Comparison of ENCODE assay signal across 17 cellular contexts in the genomic region with DNA sequence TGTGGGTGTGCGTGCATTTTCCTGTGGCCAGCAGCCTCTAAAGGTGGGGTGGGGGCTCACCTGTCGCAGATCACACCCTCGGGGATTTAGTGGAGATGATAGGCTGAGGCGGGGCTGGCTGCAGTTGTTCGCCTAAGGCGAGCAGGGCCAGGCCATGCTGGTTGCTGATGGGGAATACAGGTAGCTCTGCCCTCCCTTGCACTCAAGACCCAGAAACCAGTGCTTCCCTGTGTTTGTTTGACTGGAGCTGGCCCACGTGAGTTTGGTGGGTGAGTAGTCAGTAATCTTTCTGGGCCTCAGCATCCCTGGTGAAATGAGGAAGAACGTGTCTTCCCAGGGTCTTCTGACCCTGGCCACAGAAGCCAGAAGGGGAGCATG.
"Had no signal": no experiment of that assay in that cellular context is flagged by ENCODE, and none has a peak within 500 bp of the region (broad histone marks: within the 10 kb centered on the region; RNA-seq: fewer than 3 reads in every experiment).

No MANE protein-coding gene starts in this region.

- H2AFZ ChIP-seq: parathyroid adenoma had no signal

- H3K4me1 ChIP-seq: parathyroid adenoma, spleen, upper lobe of right lung had no signal

- H3K79me2 ChIP-seq: parathyroid adenoma had no signal

- H3K27ac ChIP-seq: brain microvascular endothelial cell, neutrophil, parathyroid adenoma, spleen, upper lobe of right lung had no signal

- ATAC-seq: activated CD8-positive, alpha-beta T cell treated with anti-CD3 and anti-CD28 coated beads, Interleukin-2, amount 10 ng/mL, durations not matched to agents 7 days and 5 days; naive thymus-derived CD8-positive, alpha-beta T cell; stimulated activated memory B cell treated with anti-CD40 and anti-IgM and Interleukin-4, amounts not matched to agents 10 μg/mL and 1 μg/mL and 100 μg/mL, for 72 hours had no signal

- H3K4me1 Mint-ChIP-seq: stimulated activated memory B cell treated with anti-CD40 and anti-IgM and Interleukin-4, amounts not matched to agents 10 μg/mL and 1 μg/mL and 100 μg/mL, for 72 hours had no signal

- H3K27me3 ChIP-seq: brain microvascular endothelial cell, spleen, upper lobe of right lung had no signal

- H3K9me3 ChIP-seq: neutrophil, spleen, upper lobe of right lung had no signal

- H3K4me3 Mint-ChIP-seq: activated CD4-positive, alpha-beta T cell treated with anti-CD3 and anti-CD28 coated beads, Interleukin-2, amount 10 ng/mL, durations not matched to agents 7 days and 5 days; activated naive CD8-positive, alpha-beta T cell; dendritic cell treated with granulocyte-macrophage colony-stimulating factor and Interleukin-4, amounts not matched to agents 40 ng/mL and 50 ng/mL, for 4 days; naive thymus-derived CD8-positive, alpha-beta T cell; stimulated activated memory B cell treated with anti-CD40 and anti-IgM and Interleukin-4, amounts not matched to agents 10 μg/mL and 1 μg/mL and 100 μg/mL, for 72 hours had no signal

- H3K4me3 ChIP-seq: spleen, upper lobe of right lung had no signal

- H3K9me3 Mint-ChIP-seq: activated CD4-positive, alpha-beta T cell treated with anti-CD3 and anti-CD28 coated beads, Interleukin-2, amount 10 ng/mL, durations not matched to agents 7 days and 5 days; dendritic cell treated with granulocyte-macrophage colony-stimulating factor and Interleukin-4, amounts not matched to agents 40 ng/mL and 50 ng/mL, for 4 days; naive thymus-derived CD8-positive, alpha-beta T cell; stimulated activated memory B cell treated with anti-CD40 and anti-IgM and Interleukin-4, amounts not matched to agents 10 μg/mL and 1 μg/mL and 100 μg/mL, for 72 hours had no signal

- H3K27ac Mint-ChIP-seq: activated CD8-positive, alpha-beta T cell treated with anti-CD3 and anti-CD28 coated beads, Interleukin-2, amount 10 ng/mL, durations not matched to agents 7 days and 5 days; activated naive CD8-positive, alpha-beta T cell; dendritic cell treated with granulocyte-macrophage colony-stimulating factor and Interleukin-4, amounts not matched to agents 40 ng/mL and 50 ng/mL, for 4 days; stimulated activated memory B cell treated with anti-CD40 and anti-IgM and Interleukin-4, amounts not matched to agents 10 μg/mL and 1 μg/mL and 100 μg/mL, for 72 hours had no signal

- DNase-seq: activated CD4-positive, alpha-beta T cell treated with anti-CD3 and anti-CD28 coated beads, Interleukin-2, amount 10 ng/mL, durations not matched to agents 7 days and 5 days; activated CD8-positive, alpha-beta memory T cell treated with anti-CD3 and anti-CD28 coated beads, Interleukin-2, amount 50 U/mL, for 4 hours; activated CD8-positive, alpha-beta T cell treated with anti-CD3 and anti-CD28 coated beads, Interleukin-2, amount 10 ng/mL, durations not matched to agents 7 days and 5 days; activated gamma-delta T cell treated with Interleukin-2 at 50 U/mL for 16 hours; brain microvascular endothelial cell; effector memory CD4-positive, alpha-beta T cell; mesendoderm; naive thymus-derived CD8-positive, alpha-beta T cell; spleen; stimulated activated CD4-positive, alpha-beta T cell treated with anti-CD3 and anti-CD28 coated beads, Interleukin-4, amount 100 ng/mL, for 4 hours; T-helper 1 cell; upper lobe of right lung had no signal

- H3K27me3 Mint-ChIP-seq: activated CD4-positive, alpha-beta T cell treated with anti-CD3 and anti-CD28 coated beads, Interleukin-2, amount 10 ng/mL, durations not matched to agents 7 days and 5 days; activated naive CD8-positive, alpha-beta T cell; naive thymus-derived CD8-positive, alpha-beta T cell; stimulated activated memory B cell treated with anti-CD40 and anti-IgM and Interleukin-4, amounts not matched to agents 10 μg/mL and 1 μg/mL and 100 μg/mL, for 72 hours had no signal
